Comparison of ENCODE assay signal across 20 cellular contexts in the genomic region with DNA sequence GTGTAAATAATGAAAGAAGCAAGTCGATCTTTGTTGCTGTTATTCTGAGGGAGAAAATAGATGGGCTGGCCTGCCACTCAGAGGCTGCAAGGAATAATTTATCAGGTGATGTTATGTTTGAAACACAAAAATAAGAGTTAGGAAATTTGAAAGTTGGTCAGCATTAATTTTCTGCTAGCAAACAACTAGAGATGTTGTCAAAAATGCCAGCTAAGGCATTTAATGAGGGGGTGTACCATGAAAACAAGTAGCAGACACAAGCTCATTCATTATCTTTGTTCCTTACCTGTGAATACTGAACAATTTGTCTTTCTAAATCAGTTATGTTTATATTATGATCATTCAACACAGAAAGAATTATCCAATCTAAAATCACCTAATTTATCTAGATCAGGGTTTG.
"Had no signal": no experiment of that assay in that cellular context is flagged by ENCODE, and none has a peak within 500 bp of the region (broad histone marks: within the 10 kb centered on the region; RNA-seq: fewer than 3 reads in every experiment).

No MANE protein-coding gene starts in this region.

- H3K4me3 ChIP-seq: ascending aorta, body of pancreas, PC-9 had no signal

- H3K27me3 ChIP-seq: ascending aorta, body of pancreas had no signal

- H3K36me3 ChIP-seq: ascending aorta had no signal

- H3K27ac Mint-ChIP-seq: activated CD8-positive, alpha-beta T cell treated with anti-CD3 and anti-CD28 coated beads, Interleukin-2, amount 10 ng/mL, durations not matched to agents 7 days and 5 days; activated naive CD4-positive, alpha-beta T cell treated with anti-CD3 and anti-CD28 coated beads, Interleukin-2, amount 50 U/mL, for 24 hours; T-helper 1 cell treated with Interleukin-12 subunit alpha and Interleukin-12 subunit beta and Interleukin-4 antibody, amounts not matched to agents 30 μg/mL and 1 μg/mL, for 36 hours had no signal

- H3K4me3 Mint-ChIP-seq: activated CD8-positive, alpha-beta T cell treated with anti-CD3 and anti-CD28 coated beads, Interleukin-2, amount 10 ng/mL, durations not matched to agents 7 days and 5 days; activated naive CD4-positive, alpha-beta T cell treated with anti-CD3 and anti-CD28 coated beads, Interleukin-2, amount 50 U/mL, for 24 hours; T-helper 1 cell treated with Interleukin-12 subunit alpha and Interleukin-12 subunit beta and Interleukin-4 antibody, amounts not matched to agents 30 μg/mL and 1 μg/mL, for 36 hours had no signal

- H3K4me1 ChIP-seq: ascending aorta, body of pancreas had no signal

- H2AFZ ChIP-seq: PC-9 had no signal

- H3K9me3 ChIP-seq: ascending aorta, body of pancreas had no signal

- H3K27me3 Mint-ChIP-seq: activated naive CD4-positive, alpha-beta T cell treated with anti-CD3 and anti-CD28 coated beads, Interleukin-2, amount 50 U/mL, for 24 hours had no signal

- DNase-seq: activated CD4-positive, alpha-beta T cell treated with anti-CD3 and anti-CD28 coated beads for 48 hours; activated CD4-positive, alpha-beta T cell treated with anti-CD3 and anti-CD28 coated beads, Interleukin-2, amount 50 U/mL, for 4 hours; activated CD4-positive, CD25-positive, alpha-beta regulatory T cell treated with anti-CD3 and anti-CD28 coated beads, Interleukin-2, amount 50 U/mL, for 72 hours; activated CD8-positive, alpha-beta memory T cell treated with anti-CD3 and anti-CD28 coated beads, Interleukin-2, amount 50 U/mL, for 48 hours; activated CD8-positive, alpha-beta T cell treated with anti-CD3 and anti-CD28 coated beads, Interleukin-2, amount 10 ng/mL, durations not matched to agents 7 days and 5 days; activated naive CD4-positive, alpha-beta T cell; activated T-cell treated with anti-CD3 and anti-CD28 coated beads, Interleukin-2, amount 50 U/mL, for 1 hour; amniotic stem cell; body of pancreas; Kasumi-1; NCI-H1105 treated with DMSO at 0.1 percent for 48 hours; NCI-H1436 treated with DMSO at 0.1 percent for 48 hours; NCI-H187; NCI-H2081; NCI-H510A treated with DMSO at 0.1 percent for 48 hours; PC-9; SHP77 treated with DMSO at 0.1 percent for 48 hours had no signal

- H3K4me2 ChIP-seq: PC-9 had no signal

- H3K36me3 Mint-ChIP-seq: activated naive CD4-positive, alpha-beta T cell treated with anti-CD3 and anti-CD28 coated beads, Interleukin-2, amount 50 U/mL, for 24 hours had no signal

- ATAC-seq: activated CD8-positive, alpha-beta T cell treated with anti-CD3 and anti-CD28 coated beads, Interleukin-2, amount 10 ng/mL, durations not matched to agents 7 days and 5 days; body of pancreas had no signal

- H3K4me1 Mint-ChIP-seq: activated naive CD4-positive, alpha-beta T cell treated with anti-CD3 and anti-CD28 coated beads, Interleukin-2, amount 50 U/mL, for 24 hours had no signal

- H3K27ac ChIP-seq: ascending aorta, body of pancreas, PC-9 had no signal
